9 cellular contexts compared by ENCODE assay signal in genomic region chr6:89194559-89194958, GRCh38. TPM values are rescaled to one million over a fixed set of nuclear protein-coding genes. Genes with fewer than 3 reads are reported as not detected.
"Had no signal": no experiment of that assay in that cellular context is flagged by ENCODE, and none has a peak within 500 bp of the region (broad histone marks: within the 10 kb centered on the region; RNA-seq: fewer than 3 reads in every experiment).

No MANE protein-coding gene starts in this region.

- DNase-seq: IMR-90, KBM-7, KG1 had no signal

- H3K4me2 ChIP-seq: KMS-11 had no signal

- FAIRE-seq: HTR-8/SVneo had no signal

- H3K9ac ChIP-seq: KMS-11 had no signal

- H3K27ac ChIP-seq: HL-60, KMS-11 had no signal

RNA-seq across cellular contexts. Expression of gene GABRR1, which starts 22.6 kb away (rescaled TPM):
- total RNA-seq: HT-29, HT1080, IMR-90 had no signal
- polyA plus RNA-seq: IgD-negative memory B cell, IMR-90 had no signal
